ENCODE assay signal across 1 cellular context in the genomic region with DNA sequence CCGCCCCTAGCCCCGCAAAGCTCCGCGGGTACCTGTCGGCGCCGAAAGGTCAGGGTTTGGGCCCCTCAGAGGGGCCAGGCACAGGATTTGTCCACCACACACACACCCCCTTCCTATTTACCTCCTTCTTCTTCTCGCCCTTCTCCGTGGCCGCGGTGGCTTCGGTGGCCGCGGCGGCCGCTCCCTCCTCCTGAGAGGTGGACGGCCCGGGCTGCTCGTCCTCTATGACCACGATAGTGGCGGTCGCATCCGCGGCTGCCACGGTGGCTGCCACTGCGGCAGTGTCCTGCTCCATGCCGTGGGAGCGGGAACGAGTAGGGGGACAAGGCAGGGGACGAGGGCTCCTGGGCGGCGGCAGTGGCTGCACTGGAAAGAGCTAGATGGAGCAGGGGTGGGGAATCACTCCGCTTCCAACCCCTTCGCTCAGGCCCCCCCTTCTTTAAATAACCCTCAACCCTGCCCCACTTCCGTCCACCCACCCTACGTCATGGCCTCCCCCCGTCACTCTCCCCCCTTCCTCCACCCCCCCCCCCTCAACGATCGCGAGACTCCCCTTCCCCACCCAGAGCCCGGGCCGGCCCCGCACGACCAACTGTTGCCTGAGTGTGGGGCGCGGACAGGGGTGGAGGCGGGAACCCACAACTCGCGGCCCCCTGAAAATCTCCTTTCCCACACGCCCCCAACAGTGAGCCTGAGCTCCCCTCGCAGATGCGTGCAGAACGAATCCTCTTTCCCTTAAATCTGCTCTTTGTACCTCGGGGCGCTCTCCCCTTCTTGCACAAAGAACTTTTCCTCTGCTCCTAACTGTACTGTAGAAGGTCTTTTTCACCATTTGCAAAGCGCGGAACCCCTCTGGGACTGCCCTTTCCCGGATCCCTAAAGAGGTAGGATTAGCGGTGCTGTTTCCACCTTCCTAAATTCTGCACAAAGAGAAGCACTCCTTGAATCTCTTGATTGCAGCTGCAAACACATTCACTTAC.
TF ChIP-seq lines count a peak whose summit lies in the region.

A gene with protein sequence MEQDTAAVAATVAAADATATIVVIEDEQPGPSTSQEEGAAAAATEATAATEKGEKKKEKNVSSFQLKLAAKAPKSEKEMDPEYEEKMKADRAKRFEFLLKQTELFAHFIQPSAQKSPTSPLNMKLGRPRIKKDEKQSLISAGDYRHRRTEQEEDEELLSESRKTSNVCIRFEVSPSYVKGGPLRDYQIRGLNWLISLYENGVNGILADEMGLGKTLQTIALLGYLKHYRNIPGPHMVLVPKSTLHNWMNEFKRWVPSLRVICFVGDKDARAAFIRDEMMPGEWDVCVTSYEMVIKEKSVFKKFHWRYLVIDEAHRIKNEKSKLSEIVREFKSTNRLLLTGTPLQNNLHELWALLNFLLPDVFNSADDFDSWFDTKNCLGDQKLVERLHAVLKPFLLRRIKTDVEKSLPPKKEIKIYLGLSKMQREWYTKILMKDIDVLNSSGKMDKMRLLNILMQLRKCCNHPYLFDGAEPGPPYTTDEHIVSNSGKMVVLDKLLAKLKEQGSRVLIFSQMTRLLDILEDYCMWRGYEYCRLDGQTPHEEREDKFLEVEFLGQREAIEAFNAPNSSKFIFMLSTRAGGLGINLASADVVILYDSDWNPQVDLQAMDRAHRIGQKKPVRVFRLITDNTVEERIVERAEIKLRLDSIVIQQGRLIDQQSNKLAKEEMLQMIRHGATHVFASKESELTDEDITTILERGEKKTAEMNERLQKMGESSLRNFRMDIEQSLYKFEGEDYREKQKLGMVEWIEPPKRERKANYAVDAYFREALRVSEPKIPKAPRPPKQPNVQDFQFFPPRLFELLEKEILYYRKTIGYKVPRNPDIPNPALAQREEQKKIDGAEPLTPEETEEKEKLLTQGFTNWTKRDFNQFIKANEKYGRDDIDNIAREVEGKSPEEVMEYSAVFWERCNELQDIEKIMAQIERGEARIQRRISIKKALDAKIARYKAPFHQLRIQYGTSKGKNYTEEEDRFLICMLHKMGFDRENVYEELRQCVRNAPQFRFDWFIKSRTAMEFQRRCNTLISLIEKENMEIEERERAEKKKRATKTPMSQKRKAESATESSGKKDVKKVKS (minus strand): TSS at position 415 of the 980 bp plus-strand sequence. CDS start 120 bp downstream, at position 295.

TF ChIP-seq in HepG2, 621 proteins besides CTCF, POLR2A, EP300 and RAD21 (continued from another document):
- TF ChIP-seq CHD2 (IDR thresholded peaks at IDR 0.05; ENCODE audit: low read depth, low read length), result peak; percentile 85
- TF ChIP-seq SP4 (CRISPR knock-in tag; IDR thresholded peaks at IDR 0.05), result 0 out of 2 replicates have a peak, but pooled peaks have one; percentile 19
- TF ChIP-seq KDM5B (CRISPR knock-in tag; IDR thresholded peaks at IDR 0.05; ENCODE audit: borderline replicate concordance), result peak; percentile 27; the same call in 1 of the 2 replicates
- no peak; the same call in 1 of the 2 replicates for TF ChIP-seq SRY (CRISPR knock-in tag; IDR thresholded peaks at IDR 0.05)
- 0 out of 2 replicates have a peak, but pooled peaks have one; percentile 39 for TF ChIP-seq ZNF30 (CRISPR knock-in tag; IDR thresholded peaks at IDR 0.05)
- no peak for TF ChIP-seq ZNF260 (CRISPR knock-in tag; IDR thresholded peaks at IDR 0.05; ENCODE audit: borderline replicate concordance, low read depth)
- peak; percentile 27; the same call in 1 of the 2 replicates for TF ChIP-seq HOXA3 (CRISPR knock-in tag; IDR thresholded peaks at IDR 0.05)
- TF ChIP-seq NCOR1 (IDR thresholded peaks at IDR 0.05; ENCODE audit: borderline replicate concordance, low read length), result no peak
- TF ChIP-seq, protein P1, sequence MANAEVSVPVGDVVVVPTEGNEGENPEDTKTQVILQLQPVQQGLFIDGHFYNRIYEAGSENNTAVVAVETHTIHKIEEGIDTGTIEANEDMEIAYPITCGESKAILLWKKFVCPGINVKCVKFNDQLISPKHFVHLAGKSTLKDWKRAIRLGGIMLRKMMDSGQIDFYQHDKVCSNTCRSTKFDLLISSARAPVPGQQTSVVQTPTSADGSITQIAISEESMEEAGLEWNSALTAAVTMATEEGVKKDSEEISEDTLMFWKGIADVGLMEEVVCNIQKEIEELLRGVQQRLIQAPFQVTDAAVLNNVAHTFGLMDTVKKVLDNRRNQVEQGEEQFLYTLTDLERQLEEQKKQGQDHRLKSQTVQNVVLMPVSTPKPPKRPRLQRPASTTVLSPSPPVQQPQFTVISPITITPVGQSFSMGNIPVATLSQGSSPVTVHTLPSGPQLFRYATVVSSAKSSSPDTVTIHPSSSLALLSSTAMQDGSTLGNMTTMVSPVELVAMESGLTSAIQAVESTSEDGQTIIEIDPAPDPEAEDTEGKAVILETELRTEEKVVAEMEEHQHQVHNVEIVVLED (CRISPR knock-in tag; IDR thresholded peaks at IDR 0.05; ENCODE audit: borderline replicate concordance), result no peak
- TF ChIP-seq ZMYM2 (CRISPR knock-in tag; IDR thresholded peaks at IDR 0.05), result no peak
- TF ChIP-seq SAP130 (CRISPR knock-in tag; IDR thresholded peaks at IDR 0.05; ENCODE audit: low read depth), result peak; percentile 49; the same call in 1 of the 2 replicates
- peak; percentile 34; the same call in 1 of the 2 replicates for TF ChIP-seq ZFX (CRISPR knock-in tag; IDR thresholded peaks at IDR 0.05; ENCODE audit: low read depth)
- TF ChIP-seq TARDBP (CRISPR knock-in tag; IDR thresholded peaks at IDR 0.05), result 0 out of 2 replicates have a peak, but pooled peaks have one; percentile 18
- TF ChIP-seq ZNF746 (CRISPR knock-in tag; IDR thresholded peaks at IDR 0.05), result 0 out of 2 replicates have a peak, but pooled peaks have one; percentile 24
- TF ChIP-seq SALL1 (CRISPR knock-in tag; IDR thresholded peaks at IDR 0.05), result peak; percentile 71
- no peak for TF ChIP-seq LCORL (IDR thresholded peaks at IDR 0.05)
- TF ChIP-seq LCORL (CRISPR knock-in tag; IDR thresholded peaks at IDR 0.05), result peak; percentile 23; the same call in 1 of the 2 replicates
- TF ChIP-seq, protein P2, sequence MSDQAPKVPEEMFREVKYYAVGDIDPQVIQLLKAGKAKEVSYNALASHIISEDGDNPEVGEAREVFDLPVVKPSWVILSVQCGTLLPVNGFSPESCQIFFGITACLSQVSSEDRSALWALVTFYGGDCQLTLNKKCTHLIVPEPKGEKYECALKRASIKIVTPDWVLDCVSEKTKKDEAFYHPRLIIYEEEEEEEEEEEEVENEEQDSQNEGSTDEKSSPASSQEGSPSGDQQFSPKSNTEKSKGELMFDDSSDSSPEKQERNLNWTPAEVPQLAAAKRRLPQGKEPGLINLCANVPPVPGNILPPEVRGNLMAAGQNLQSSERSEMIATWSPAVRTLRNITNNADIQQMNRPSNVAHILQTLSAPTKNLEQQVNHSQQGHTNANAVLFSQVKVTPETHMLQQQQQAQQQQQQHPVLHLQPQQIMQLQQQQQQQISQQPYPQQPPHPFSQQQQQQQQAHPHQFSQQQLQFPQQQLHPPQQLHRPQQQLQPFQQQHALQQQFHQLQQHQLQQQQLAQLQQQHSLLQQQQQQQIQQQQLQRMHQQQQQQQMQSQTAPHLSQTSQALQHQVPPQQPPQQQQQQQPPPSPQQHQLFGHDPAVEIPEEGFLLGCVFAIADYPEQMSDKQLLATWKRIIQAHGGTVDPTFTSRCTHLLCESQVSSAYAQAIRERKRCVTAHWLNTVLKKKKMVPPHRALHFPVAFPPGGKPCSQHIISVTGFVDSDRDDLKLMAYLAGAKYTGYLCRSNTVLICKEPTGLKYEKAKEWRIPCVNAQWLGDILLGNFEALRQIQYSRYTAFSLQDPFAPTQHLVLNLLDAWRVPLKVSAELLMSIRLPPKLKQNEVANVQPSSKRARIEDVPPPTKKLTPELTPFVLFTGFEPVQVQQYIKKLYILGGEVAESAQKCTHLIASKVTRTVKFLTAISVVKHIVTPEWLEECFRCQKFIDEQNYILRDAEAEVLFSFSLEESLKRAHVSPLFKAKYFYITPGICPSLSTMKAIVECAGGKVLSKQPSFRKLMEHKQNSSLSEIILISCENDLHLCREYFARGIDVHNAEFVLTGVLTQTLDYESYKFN (CRISPR knock-in tag; conservative IDR thresholded peaks at IDR 0.05), result peak; percentile 9; the same call in 1 of the 2 replicates
- TF ChIP-seq, protein P3, sequence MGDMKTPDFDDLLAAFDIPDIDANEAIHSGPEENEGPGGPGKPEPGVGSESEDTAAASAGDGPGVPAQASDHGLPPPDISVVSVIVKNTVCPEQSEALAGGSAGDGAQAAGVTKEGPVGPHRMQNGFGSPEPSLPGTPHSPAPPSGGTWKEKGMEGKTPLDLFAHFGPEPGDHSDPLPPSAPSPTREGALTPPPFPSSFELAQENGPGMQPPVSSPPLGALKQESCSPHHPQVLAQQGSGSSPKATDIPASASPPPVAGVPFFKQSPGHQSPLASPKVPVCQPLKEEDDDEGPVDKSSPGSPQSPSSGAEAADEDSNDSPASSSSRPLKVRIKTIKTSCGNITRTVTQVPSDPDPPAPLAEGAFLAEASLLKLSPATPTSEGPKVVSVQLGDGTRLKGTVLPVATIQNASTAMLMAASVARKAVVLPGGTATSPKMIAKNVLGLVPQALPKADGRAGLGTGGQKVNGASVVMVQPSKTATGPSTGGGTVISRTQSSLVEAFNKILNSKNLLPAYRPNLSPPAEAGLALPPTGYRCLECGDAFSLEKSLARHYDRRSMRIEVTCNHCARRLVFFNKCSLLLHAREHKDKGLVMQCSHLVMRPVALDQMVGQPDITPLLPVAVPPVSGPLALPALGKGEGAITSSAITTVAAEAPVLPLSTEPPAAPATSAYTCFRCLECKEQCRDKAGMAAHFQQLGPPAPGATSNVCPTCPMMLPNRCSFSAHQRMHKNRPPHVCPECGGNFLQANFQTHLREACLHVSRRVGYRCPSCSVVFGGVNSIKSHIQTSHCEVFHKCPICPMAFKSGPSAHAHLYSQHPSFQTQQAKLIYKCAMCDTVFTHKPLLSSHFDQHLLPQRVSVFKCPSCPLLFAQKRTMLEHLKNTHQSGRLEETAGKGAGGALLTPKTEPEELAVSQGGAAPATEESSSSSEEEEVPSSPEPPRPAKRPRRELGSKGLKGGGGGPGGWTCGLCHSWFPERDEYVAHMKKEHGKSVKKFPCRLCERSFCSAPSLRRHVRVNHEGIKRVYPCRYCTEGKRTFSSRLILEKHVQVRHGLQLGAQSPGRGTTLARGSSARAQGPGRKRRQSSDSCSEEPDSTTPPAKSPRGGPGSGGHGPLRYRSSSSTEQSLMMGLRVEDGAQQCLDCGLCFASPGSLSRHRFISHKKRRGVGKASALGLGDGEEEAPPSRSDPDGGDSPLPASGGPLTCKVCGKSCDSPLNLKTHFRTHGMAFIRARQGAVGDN (CRISPR knock-in tag; IDR thresholded peaks at IDR 0.05), result peak; percentile 68
- no peak for TF ChIP-seq ZNF343 (CRISPR knock-in tag; IDR thresholded peaks at IDR 0.05)
- peak; percentile 96 for TF ChIP-seq AGO2 (optimal IDR thresholded peaks at IDR 0.05; ENCODE audit: low read depth, low read length)
- no peak for TF ChIP-seq CEBPG (CRISPR knock-in tag; IDR thresholded peaks at IDR 0.05)
- no peak for TF ChIP-seq SMYD3 (CRISPR knock-in tag; IDR thresholded peaks at IDR 0.05)
- TF ChIP-seq, protein P4, sequence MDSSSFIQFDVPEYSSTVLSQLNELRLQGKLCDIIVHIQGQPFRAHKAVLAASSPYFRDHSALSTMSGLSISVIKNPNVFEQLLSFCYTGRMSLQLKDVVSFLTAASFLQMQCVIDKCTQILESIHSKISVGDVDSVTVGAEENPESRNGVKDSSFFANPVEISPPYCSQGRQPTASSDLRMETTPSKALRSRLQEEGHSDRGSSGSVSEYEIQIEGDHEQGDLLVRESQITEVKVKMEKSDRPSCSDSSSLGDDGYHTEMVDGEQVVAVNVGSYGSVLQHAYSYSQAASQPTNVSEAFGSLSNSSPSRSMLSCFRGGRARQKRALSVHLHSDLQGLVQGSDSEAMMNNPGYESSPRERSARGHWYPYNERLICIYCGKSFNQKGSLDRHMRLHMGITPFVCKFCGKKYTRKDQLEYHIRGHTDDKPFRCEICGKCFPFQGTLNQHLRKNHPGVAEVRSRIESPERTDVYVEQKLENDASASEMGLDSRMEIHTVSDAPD (CRISPR knock-in tag; IDR thresholded peaks at IDR 0.05), result no peak
- TF ChIP-seq, protein P5, sequence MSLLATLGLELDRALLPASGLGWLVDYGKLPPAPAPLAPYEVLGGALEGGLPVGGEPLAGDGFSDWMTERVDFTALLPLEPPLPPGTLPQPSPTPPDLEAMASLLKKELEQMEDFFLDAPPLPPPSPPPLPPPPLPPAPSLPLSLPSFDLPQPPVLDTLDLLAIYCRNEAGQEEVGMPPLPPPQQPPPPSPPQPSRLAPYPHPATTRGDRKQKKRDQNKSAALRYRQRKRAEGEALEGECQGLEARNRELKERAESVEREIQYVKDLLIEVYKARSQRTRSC (CRISPR knock-in tag; IDR thresholded peaks at IDR 0.05; ENCODE audit: low read depth), result no peak
